1 cellular context compared by ENCODE assay signal in the genomic region with DNA sequence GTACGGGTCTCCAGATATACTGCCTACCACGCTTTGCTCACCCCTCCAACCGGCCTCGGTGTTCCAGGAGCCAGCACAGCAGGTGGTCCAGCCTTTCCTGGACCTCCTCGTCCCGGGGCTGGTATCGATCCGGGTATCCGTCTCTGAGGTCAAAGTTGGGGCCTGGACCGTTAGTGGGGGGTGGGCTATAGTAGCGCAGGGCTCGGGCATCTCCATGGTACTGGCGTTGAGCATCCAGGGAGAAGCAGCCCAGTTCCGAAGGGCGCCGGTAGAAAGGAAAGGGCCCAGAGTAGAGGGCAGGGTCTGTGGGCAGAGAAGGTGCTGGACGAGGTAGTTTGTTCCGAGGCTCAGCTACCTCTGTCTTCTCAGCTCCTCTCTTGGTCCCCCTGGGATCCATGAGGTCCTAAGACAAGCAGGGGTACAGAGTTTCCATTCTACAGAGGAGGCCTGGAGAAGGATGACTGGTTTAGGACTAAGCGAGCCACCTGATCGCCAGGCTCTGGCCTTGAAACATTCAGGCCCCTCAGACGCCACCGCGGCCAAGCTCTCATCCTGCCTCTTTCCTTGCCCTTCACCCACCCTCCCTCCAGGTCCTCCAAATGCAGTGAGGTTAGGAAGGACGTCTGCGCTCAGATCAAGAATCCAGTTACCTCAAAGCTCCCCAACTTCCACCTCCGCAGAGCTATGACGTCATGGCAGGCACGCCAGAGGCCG.
TF ChIP-seq lines count a peak whose summit lies in the region.

No MANE protein-coding gene starts in this region.

TF ChIP-seq in K562, 482 proteins besides CTCF, POLR2A, EP300 and RAD21 (continued from another document and continues in another):
- TF ChIP-seq ELF4 (CRISPR knock-in tag; IDR thresholded peaks at IDR 0.05) (peak; percentile 76; the same call in 1 of the 2 replicates), ZNF766 (CRISPR knock-in tag; conservative IDR thresholded peaks at IDR 0.05) (no peak), CREB1 (IDR thresholded peaks at IDR 0.05) (no peak), CREB1 (CRISPR knock-in tag; IDR thresholded peaks at IDR 0.05) (no peak), ERF (CRISPR knock-in tag; IDR thresholded peaks at IDR 0.05) (0 out of 2 replicates have a peak, but pooled peaks have one; percentile 61), NR1H2 (CRISPR knock-in tag; IDR thresholded peaks at IDR 0.05) (peak; percentile 18; the same call in 1 of the 2 replicates), TCF3 (CRISPR knock-in tag; IDR thresholded peaks at IDR 0.05) (no peak), MAFF (IDR thresholded peaks at IDR 0.05; ENCODE audit: low read length) (no peak), NR4A1 (CRISPR knock-in tag; IDR thresholded peaks at IDR 0.05) (no peak; the same call in 1 of the 2 replicates), NR4A1 (tag; IDR thresholded peaks at IDR 0.05) (no peak), ZNF224 (CRISPR knock-in tag; IDR thresholded peaks at IDR 0.05) (no peak), ZNF586 (CRISPR knock-in tag; conservative IDR thresholded peaks at IDR 0.05) (no peak), ZNF79 (CRISPR knock-in tag; IDR thresholded peaks at IDR 0.05; ENCODE audit: low read depth) (no peak), POLR2AphosphoS2 (IDR thresholded peaks at IDR 0.05; ENCODE audit: low read length) (peak; percentile 64; the same call in 1 of the 2 replicates), MIER1 (IDR thresholded peaks at IDR 0.05; ENCODE audit: low read depth) (no peak), ASH1L (IDR thresholded peaks at IDR 0.05; ENCODE audit: borderline replicate concordance, low read depth, partially characterized antibody) (no peak), CBX1 (IDR thresholded peaks at IDR 0.05; ENCODE audit: low read depth) (no peak), YY1 (IDR thresholded peaks at IDR 0.05; ENCODE audit: borderline replicate concordance in 1 of 3, control insufficient read depth in 1 of 3, extremely low read depth in 1 of 3, insufficient read depth in 3 of 3, insufficient read length in 1 of 3, insufficient replicate concordance in 2 of 3, low read depth in 1 of 3, low read length in 2 of 3) (no peak), NFIC (IDR thresholded peaks at IDR 0.05) (no peak; the same call in 1 of the 2 replicates), MBD2 (IDR thresholded peaks at IDR 0.05; ENCODE audit: borderline replicate concordance, low read depth) (peak; percentile 48; the same call in 1 of the 2 replicates), DPF2 (IDR thresholded peaks at IDR 0.05) (peak; percentile 80; the same call in 1 of the 2 replicates), MEF2A (IDR thresholded peaks at IDR 0.05; ENCODE audit: control insufficient read depth, low read depth, low read length) (no peak), NFYB (IDR thresholded peaks at IDR 0.05; ENCODE audit: extremely low read depth, insufficient read length) (no peak), SNRNP70 (optimal IDR thresholded peaks at IDR 0.05; ENCODE audit: low read depth, low read length) (peak; percentile 56), MCM5 (IDR thresholded peaks at IDR 0.05; ENCODE audit: low read depth) (no peak), ZNF57 (CRISPR knock-in tag; IDR thresholded peaks at IDR 0.05) (peak; percentile 45; the same call in 1 of the 2 replicates), ILK (tag; IDR thresholded peaks at IDR 0.05; ENCODE audit: borderline replicate concordance, low read depth) (no peak), TCFL5 (CRISPR knock-in tag; conservative IDR thresholded peaks at IDR 0.05) (no peak), MAZ (CRISPR knock-in tag; conservative IDR thresholded peaks at IDR 0.05 in 1 of 2, IDR thresholded peaks at IDR 0.05 in 1 of 2) (no peak), FOXK2 (conservative IDR thresholded peaks at IDR 0.05 in 1 of 2, IDR thresholded peaks at IDR 0.05 in 1 of 2; ENCODE audit: low read depth in 2 of 2) (no peak), BHLHE40 (IDR thresholded peaks at IDR 0.05; ENCODE audit: low read length) (no peak), JUND (IDR thresholded peaks at IDR 0.05; ENCODE audit: borderline replicate concordance, low read depth, low read length) (peak; percentile 98), JUND (tag; IDR thresholded peaks at IDR 0.05; ENCODE audit: borderline replicate concordance, low read depth, low read length) (no peak; the same call in 1 of the 3 replicates), SIRT6 (IDR thresholded peaks at IDR 0.05; ENCODE audit: low read depth, low read length) (no peak), SETDB1 (IDR thresholded peaks at IDR 0.05; ENCODE audit: low read length) (no peak)
- TF ChIP-seq, protein P1, sequence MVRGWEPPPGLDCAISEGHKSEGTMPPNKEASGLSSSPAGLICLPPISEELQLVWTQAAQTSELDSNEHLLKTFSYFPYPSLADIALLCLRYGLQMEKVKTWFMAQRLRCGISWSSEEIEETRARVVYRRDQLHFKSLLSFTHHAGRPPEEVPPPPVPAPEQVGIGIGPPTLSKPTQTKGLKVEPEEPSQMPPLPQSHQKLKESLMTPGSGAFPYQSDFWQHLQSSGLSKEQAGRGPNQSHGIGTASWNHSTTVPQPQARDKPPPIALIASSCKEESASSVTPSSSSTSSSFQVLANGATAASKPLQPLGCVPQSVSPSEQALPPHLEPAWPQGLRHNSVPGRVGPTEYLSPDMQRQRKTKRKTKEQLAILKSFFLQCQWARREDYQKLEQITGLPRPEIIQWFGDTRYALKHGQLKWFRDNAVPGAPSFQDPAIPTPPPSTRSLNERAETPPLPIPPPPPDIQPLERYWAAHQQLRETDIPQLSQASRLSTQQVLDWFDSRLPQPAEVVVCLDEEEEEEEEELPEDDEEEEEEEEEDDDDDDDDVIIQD (CRISPR knock-in tag; IDR thresholded peaks at IDR 0.05): 0 out of 2 replicates have a peak, but pooled peaks have one; percentile 74
- TF ChIP-seq, protein P2, sequence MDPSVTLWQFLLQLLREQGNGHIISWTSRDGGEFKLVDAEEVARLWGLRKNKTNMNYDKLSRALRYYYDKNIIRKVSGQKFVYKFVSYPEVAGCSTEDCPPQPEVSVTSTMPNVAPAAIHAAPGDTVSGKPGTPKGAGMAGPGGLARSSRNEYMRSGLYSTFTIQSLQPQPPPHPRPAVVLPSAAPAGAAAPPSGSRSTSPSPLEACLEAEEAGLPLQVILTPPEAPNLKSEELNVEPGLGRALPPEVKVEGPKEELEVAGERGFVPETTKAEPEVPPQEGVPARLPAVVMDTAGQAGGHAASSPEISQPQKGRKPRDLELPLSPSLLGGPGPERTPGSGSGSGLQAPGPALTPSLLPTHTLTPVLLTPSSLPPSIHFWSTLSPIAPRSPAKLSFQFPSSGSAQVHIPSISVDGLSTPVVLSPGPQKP (CRISPR knock-in tag; IDR thresholded peaks at IDR 0.05): no peak
- TF ChIP-seq, protein P3, sequence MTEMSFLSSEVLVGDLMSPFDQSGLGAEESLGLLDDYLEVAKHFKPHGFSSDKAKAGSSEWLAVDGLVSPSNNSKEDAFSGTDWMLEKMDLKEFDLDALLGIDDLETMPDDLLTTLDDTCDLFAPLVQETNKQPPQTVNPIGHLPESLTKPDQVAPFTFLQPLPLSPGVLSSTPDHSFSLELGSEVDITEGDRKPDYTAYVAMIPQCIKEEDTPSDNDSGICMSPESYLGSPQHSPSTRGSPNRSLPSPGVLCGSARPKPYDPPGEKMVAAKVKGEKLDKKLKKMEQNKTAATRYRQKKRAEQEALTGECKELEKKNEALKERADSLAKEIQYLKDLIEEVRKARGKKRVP (CRISPR knock-in tag; IDR thresholded peaks at IDR 0.05): no peak
- TF ChIP-seq, protein P4, sequence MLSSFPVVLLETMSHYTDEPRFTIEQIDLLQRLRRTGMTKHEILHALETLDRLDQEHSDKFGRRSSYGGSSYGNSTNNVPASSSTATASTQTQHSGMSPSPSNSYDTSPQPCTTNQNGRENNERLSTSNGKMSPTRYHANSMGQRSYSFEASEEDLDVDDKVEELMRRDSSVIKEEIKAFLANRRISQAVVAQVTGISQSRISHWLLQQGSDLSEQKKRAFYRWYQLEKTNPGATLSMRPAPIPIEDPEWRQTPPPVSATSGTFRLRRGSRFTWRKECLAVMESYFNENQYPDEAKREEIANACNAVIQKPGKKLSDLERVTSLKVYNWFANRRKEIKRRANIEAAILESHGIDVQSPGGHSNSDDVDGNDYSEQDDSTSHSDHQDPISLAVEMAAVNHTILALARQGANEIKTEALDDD (IDR thresholded peaks at IDR 0.05): no peak
- TF ChIP-seq, protein P5, sequence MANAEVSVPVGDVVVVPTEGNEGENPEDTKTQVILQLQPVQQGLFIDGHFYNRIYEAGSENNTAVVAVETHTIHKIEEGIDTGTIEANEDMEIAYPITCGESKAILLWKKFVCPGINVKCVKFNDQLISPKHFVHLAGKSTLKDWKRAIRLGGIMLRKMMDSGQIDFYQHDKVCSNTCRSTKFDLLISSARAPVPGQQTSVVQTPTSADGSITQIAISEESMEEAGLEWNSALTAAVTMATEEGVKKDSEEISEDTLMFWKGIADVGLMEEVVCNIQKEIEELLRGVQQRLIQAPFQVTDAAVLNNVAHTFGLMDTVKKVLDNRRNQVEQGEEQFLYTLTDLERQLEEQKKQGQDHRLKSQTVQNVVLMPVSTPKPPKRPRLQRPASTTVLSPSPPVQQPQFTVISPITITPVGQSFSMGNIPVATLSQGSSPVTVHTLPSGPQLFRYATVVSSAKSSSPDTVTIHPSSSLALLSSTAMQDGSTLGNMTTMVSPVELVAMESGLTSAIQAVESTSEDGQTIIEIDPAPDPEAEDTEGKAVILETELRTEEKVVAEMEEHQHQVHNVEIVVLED (CRISPR knock-in tag; IDR thresholded peaks at IDR 0.05): no peak
- TF ChIP-seq, protein P6, sequence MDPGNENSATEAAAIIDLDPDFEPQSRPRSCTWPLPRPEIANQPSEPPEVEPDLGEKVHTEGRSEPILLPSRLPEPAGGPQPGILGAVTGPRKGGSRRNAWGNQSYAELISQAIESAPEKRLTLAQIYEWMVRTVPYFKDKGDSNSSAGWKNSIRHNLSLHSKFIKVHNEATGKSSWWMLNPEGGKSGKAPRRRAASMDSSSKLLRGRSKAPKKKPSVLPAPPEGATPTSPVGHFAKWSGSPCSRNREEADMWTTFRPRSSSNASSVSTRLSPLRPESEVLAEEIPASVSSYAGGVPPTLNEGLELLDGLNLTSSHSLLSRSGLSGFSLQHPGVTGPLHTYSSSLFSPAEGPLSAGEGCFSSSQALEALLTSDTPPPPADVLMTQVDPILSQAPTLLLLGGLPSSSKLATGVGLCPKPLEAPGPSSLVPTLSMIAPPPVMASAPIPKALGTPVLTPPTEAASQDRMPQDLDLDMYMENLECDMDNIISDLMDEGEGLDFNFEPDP (CRISPR knock-in tag; IDR thresholded peaks at IDR 0.05): no peak
- TF ChIP-seq, protein P7, sequence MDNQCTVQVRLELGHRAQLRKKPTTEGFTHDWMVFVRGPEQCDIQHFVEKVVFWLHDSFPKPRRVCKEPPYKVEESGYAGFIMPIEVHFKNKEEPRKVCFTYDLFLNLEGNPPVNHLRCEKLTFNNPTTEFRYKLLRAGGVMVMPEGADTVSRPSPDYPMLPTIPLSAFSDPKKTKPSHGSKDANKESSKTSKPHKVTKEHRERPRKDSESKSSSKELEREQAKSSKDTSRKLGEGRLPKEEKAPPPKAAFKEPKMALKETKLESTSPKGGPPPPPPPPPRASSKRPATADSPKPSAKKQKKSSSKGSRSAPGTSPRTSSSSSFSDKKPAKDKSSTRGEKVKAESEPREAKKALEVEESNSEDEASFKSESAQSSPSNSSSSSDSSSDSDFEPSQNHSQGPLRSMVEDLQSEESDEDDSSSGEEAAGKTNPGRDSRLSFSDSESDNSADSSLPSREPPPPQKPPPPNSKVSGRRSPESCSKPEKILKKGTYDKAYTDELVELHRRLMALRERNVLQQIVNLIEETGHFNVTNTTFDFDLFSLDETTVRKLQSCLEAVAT (IDR thresholded peaks at IDR 0.05): peak; percentile 44 to 82; a peak in 2 of 4 replicates
- TF ChIP-seq, protein P8, sequence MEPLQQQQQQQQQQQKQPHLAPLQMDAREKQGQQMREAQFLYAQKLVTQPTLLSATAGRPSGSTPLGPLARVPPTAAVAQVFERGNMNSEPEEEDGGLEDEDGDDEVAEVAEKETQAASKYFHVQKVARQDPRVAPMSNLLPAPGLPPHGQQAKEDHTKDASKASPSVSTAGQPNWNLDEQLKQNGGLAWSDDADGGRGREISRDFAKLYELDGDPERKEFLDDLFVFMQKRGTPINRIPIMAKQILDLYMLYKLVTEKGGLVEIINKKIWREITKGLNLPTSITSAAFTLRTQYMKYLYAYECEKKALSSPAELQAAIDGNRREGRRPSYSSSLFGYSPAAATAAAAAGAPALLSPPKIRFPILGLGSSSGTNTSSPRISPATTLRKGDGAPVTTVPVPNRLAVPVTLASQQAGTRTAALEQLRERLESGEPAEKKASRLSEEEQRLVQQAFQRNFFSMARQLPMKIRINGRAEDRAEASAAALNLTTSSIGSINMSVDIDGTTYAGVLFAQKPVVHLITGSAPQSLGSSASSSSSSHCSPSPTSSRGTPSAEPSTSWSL (CRISPR knock-in tag; IDR thresholded peaks at IDR 0.05; ENCODE audit: borderline replicate concordance): no peak
- TF ChIP-seq, protein P9, sequence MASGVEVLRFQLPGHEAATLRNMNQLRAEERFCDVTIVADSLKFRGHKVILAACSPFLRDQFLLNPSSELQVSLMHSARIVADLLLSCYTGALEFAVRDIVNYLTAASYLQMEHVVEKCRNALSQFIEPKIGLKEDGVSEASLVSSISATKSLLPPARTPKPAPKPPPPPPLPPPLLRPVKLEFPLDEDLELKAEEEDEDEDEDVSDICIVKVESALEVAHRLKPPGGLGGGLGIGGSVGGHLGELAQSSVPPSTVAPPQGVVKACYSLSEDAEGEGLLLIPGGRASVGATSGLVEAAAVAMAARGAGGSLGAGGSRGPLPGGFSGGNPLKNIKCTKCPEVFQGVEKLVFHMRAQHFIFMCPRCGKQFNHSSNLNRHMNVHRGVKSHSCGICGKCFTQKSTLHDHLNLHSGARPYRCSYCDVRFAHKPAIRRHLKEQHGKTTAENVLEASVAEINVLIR (CRISPR knock-in tag; IDR thresholded peaks at IDR 0.05): no peak
- TF ChIP-seq, protein P10, sequence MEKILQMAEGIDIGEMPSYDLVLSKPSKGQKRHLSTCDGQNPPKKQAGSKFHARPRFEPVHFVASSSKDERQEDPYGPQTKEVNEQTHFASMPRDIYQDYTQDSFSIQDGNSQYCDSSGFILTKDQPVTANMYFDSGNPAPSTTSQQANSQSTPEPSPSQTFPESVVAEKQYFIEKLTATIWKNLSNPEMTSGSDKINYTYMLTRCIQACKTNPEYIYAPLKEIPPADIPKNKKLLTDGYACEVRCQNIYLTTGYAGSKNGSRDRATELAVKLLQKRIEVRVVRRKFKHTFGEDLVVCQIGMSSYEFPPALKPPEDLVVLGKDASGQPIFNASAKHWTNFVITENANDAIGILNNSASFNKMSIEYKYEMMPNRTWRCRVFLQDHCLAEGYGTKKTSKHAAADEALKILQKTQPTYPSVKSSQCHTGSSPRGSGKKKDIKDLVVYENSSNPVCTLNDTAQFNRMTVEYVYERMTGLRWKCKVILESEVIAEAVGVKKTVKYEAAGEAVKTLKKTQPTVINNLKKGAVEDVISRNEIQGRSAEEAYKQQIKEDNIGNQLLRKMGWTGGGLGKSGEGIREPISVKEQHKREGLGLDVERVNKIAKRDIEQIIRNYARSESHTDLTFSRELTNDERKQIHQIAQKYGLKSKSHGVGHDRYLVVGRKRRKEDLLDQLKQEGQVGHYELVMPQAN (IDR thresholded peaks at IDR 0.05; ENCODE audit: borderline replicate concordance): no peak
- TF ChIP-seq, protein P11, sequence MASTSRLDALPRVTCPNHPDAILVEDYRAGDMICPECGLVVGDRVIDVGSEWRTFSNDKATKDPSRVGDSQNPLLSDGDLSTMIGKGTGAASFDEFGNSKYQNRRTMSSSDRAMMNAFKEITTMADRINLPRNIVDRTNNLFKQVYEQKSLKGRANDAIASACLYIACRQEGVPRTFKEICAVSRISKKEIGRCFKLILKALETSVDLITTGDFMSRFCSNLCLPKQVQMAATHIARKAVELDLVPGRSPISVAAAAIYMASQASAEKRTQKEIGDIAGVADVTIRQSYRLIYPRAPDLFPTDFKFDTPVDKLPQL (IDR thresholded peaks at IDR 0.05; ENCODE audit: extremely low read depth, insufficient read length): no peak
